Comparison of ENCODE assay signal across 1 cellular context in the genomic region with DNA sequence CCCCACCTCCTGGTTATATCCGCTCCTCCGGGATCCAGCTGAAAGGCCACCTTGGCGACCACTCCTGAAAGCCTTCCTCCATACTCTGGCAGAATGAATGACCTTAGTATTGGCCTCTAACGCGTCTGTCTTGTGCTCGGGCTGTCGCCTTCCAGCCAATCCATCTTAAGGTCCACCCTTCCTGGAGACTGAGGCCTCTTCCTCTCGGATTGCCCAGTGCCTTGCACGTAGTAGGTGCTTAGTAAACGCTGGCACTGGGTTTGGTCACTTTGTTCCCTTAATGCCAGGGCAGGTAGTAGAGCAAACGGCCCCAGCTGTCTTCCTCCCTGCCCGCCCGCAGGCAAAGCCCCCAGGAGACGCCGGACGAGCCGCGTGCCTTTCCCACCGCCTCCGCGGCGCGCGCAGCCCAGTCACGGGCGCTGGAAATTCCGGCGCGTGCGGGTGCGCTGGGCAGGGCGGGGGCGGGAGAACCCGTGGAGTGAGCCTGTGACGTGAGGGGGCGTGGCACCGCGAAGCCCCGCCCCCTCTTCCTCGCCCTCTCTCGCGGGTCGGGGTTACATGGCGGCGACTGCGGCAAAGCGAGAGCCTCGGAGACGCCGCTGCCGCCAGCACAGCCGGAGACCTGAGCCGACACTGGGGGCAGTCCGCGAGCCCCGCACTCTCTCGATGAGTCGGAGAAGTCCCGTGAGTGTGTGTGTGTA.
TF ChIP-seq lines count a peak whose summit lies in the region.

MAPK6 (plus strand) TSS at position 527 of the 701 bp plus-strand sequence. CDS start 27,242 bp downstream, outside the sequence.

TF ChIP-seq in WTC11, 78 proteins besides CTCF, POLR2A, EP300 and RAD21 (continued from another document and continues in another):
- TF ChIP-seq, protein P1, sequence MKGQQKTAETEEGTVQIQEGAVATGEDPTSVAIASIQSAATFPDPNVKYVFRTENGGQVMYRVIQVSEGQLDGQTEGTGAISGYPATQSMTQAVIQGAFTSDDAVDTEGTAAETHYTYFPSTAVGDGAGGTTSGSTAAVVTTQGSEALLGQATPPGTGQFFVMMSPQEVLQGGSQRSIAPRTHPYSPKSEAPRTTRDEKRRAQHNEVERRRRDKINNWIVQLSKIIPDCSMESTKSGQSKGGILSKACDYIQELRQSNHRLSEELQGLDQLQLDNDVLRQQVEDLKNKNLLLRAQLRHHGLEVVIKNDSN (CRISPR knock-in tag; IDR thresholded peaks at IDR 0.05) = peak; percentile 65; the same call in 1 of the 2 replicates
- TF ChIP-seq ATF1 (CRISPR knock-in tag; IDR thresholded peaks at IDR 0.05) (no peak), SMAD3 (CRISPR knock-in tag; IDR thresholded peaks at IDR 0.05; ENCODE audit: borderline replicate concordance) (peak; percentile 35; the same call in 1 of the 2 replicates), IRF1 (CRISPR knock-in tag; IDR thresholded peaks at IDR 0.05) (no peak), ZNF671 (CRISPR knock-in tag; IDR thresholded peaks at IDR 0.05) (no peak), GABPB1 (CRISPR knock-in tag; IDR thresholded peaks at IDR 0.05) (0 out of 2 replicates have a peak, but pooled peaks have one; percentile 59), ZNF232 (CRISPR knock-in tag; IDR thresholded peaks at IDR 0.05) (no peak), RORB (CRISPR knock-in tag; IDR thresholded peaks at IDR 0.05) (no peak), CBFB (CRISPR knock-in tag; IDR thresholded peaks at IDR 0.05; ENCODE audit: low read depth) (no peak), ZBTB43 (CRISPR knock-in tag; IDR thresholded peaks at IDR 0.05) (no peak), PREB (CRISPR knock-in tag; IDR thresholded peaks at IDR 0.05; ENCODE audit: borderline replicate concordance) (no peak), ZNF423 (CRISPR knock-in tag; IDR thresholded peaks at IDR 0.05) (no peak), E2F1 (CRISPR knock-in tag; IDR thresholded peaks at IDR 0.05) (peak; percentile 71; the same call in 1 of the 2 replicates), ZNF396 (CRISPR knock-in tag; IDR thresholded peaks at IDR 0.05; ENCODE audit: borderline replicate concordance) (no peak), MAX (CRISPR knock-in tag; IDR thresholded peaks at IDR 0.05) (peak; percentile 93), AR (CRISPR knock-in tag; IDR thresholded peaks at IDR 0.05) (no peak), TP53 (CRISPR knock-in tag; IDR thresholded peaks at IDR 0.05) (no peak), MXD4 (CRISPR knock-in tag; IDR thresholded peaks at IDR 0.05; ENCODE audit: borderline replicate concordance) (no peak), MYBL2 (CRISPR knock-in tag; IDR thresholded peaks at IDR 0.05) (peak; percentile 33; the same call in 1 of the 2 replicates), TEAD4 (CRISPR knock-in tag; IDR thresholded peaks at IDR 0.05) (peak; percentile 40; the same call in 1 of the 2 replicates), ZNF219 (CRISPR knock-in tag; IDR thresholded peaks at IDR 0.05; ENCODE audit: borderline replicate concordance) (no peak), NFE2L1 (CRISPR knock-in tag; IDR thresholded peaks at IDR 0.05) (no peak; the same call in 1 of the 2 replicates), CREM (CRISPR knock-in tag; IDR thresholded peaks at IDR 0.05) (peak; percentile 65; the same call in 1 of the 2 replicates), HMGA2 (CRISPR knock-in tag; IDR thresholded peaks at IDR 0.05) (no peak), OVOL2 (CRISPR knock-in tag; IDR thresholded peaks at IDR 0.05; ENCODE audit: borderline replicate concordance) (no peak), ESRRA (CRISPR knock-in tag; IDR thresholded peaks at IDR 0.05; ENCODE audit: borderline replicate concordance) (no peak), EMX1 (CRISPR knock-in tag; IDR thresholded peaks at IDR 0.05) (no peak), FOXK1 (CRISPR knock-in tag; IDR thresholded peaks at IDR 0.05) (no peak; the same call in 1 of the 2 replicates), ZNF532 (CRISPR knock-in tag; IDR thresholded peaks at IDR 0.05; ENCODE audit: borderline replicate concordance) (no peak), NFYB (CRISPR knock-in tag; conservative IDR thresholded peaks at IDR 0.05; ENCODE audit: low read depth) (no peak)
- TF ChIP-seq, protein P2, sequence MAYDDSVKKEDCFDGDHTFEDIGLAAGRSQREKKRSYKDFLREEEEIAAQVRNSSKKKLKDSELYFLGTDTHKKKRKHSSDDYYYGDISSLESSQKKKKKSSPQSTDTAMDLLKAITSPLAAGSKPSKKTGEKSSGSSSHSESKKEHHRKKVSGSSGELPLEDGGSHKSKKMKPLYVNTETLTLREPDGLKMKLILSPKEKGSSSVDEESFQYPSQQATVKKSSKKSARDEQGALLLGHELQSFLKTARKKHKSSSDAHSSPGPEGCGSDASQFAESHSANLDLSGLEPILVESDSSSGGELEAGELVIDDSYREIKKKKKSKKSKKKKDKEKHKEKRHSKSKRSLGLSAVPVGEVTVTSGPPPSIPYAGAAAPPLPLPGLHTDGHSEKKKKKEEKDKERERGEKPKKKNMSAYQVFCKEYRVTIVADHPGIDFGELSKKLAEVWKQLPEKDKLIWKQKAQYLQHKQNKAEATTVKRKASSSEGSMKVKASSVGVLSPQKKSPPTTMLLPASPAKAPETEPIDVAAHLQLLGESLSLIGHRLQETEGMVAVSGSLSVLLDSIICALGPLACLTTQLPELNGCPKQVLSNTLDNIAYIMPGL (CRISPR knock-in tag; IDR thresholded peaks at IDR 0.05) = peak; percentile 37; the same call in 1 of the 2 replicates
- TF ChIP-seq, protein P3, sequence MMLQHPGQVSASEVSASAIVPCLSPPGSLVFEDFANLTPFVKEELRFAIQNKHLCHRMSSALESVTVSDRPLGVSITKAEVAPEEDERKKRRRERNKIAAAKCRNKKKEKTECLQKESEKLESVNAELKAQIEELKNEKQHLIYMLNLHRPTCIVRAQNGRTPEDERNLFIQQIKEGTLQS (CRISPR knock-in tag; conservative IDR thresholded peaks at IDR 0.05) = no peak
- TF ChIP-seq, protein P4, sequence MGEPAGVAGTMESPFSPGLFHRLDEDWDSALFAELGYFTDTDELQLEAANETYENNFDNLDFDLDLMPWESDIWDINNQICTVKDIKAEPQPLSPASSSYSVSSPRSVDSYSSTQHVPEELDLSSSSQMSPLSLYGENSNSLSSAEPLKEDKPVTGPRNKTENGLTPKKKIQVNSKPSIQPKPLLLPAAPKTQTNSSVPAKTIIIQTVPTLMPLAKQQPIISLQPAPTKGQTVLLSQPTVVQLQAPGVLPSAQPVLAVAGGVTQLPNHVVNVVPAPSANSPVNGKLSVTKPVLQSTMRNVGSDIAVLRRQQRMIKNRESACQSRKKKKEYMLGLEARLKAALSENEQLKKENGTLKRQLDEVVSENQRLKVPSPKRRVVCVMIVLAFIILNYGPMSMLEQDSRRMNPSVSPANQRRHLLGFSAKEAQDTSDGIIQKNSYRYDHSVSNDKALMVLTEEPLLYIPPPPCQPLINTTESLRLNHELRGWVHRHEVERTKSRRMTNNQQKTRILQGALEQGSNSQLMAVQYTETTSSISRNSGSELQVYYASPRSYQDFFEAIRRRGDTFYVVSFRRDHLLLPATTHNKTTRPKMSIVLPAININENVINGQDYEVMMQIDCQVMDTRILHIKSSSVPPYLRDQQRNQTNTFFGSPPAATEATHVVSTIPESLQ (CRISPR knock-in tag; IDR thresholded peaks at IDR 0.05) = no peak
- TF ChIP-seq, protein P5, sequence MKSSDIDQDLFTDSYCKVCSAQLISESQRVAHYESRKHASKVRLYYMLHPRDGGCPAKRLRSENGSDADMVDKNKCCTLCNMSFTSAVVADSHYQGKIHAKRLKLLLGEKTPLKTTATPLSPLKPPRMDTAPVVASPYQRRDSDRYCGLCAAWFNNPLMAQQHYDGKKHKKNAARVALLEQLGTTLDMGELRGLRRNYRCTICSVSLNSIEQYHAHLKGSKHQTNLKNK (CRISPR knock-in tag; IDR thresholded peaks at IDR 0.05) = no peak
